In the genomic region with DNA sequence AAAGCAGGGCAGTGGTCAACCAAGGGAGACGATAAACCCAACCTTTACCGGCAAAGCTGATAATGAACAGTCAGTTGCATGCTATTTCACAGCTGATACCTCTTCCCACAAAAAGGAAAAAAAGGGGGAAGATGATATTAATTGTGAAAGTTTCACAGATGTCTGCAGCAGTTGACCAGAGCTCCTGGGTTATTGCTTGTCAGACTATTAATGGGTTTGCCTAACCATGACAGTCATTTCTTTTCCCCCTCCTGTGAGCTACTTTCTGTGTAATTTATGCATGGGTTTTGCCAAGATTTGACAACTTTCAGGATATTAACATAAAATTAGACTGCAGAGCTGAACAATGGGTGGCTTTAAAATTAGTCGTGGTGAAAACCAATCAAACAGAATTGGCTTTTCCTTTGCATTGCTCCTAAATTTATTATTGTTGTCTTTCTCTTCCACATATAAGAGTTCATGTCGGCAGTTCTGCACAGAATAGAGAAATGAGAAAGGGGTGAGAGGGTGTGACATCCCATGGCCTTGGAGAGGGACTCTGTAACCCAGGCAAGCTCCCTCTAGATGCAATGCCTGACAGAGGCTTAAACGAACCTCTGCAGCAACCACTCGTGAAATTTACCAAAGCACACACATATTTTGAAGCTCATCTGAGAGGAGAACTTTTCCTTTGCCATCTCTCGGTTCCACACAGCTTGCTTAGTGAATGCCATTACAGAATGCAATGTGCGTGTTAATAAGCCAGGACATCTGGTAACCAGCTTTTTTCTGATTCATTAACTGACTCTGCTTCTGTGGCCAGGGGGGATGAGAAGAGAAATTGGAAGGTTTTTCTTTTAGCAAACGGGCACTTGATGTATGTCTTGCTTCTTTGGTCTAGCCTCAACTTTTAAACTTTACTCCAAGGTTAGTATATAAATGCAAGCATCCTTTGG, we compare ENCODE assay signal across 10 cellular contexts.
A peak's percentile ranks its signal among the peaks of the same experiment; 100 is the strongest.
DNase-seq lines count a peak whose midpoint lies in the region; ATAC-seq and TF ChIP-seq lines count a peak whose summit lies in the region.
"Had no signal": no experiment of that assay in that cellular context is flagged by ENCODE, and none has a peak within 500 bp of the region (broad histone marks: within the 10 kb centered on the region; RNA-seq: fewer than 3 reads in every experiment).

No MANE protein-coding gene starts in this region.

- no peak for TF ChIP-seq CTCF in GM06990 (IDR thresholded peaks at IDR 0.05; ENCODE audit: insufficient read depth, low read length, poor library complexity, severe bottlenecking)
- no peak for TF ChIP-seq CTCF in osteocyte (IDR thresholded peaks at IDR 0.05)
- no peak for TF ChIP-seq CTCF in hepatocyte (IDR thresholded peaks at IDR 0.05; ENCODE audit: poor library complexity)
- TF ChIP-seq CTCF in nephron progenitor cell (IDR thresholded peaks at IDR 0.05): no peak

- H2AFZ ChIP-seq in hepatocyte: no peak overlapping the region

- no peak overlapping the region for H3K4me2 ChIP-seq in hepatocyte

- no peaks in the 10 kb centered on the region for H3K79me2 ChIP-seq in hepatocyte

- H3K4me1 ChIP-seq in hepatocyte (ENCODE audit: insufficient read depth): no peaks in the 10 kb centered on the region

- no peaks in the 10 kb centered on the region for H3K9me3 ChIP-seq in hepatocyte (ENCODE audit: low read depth)

- H4K20me1 ChIP-seq in hepatocyte (ENCODE audit: insufficient read depth, poor library complexity, severe bottlenecking): no peaks in the 10 kb centered on the region

- ATAC-seq in GM19467 (IDR thresholded peaks at IDR 0.05; ENCODE audit: unreplicated experiment): peak; percentile 71
- peak; percentile 80 for ATAC-seq in HG03103 (IDR thresholded peaks at IDR 0.05; ENCODE audit: low read depth, unreplicated experiment)
- no peak for ATAC-seq in SK-N-SH treated with all-trans-retinoic acid at 6 μM for 48 hours

- H3K4me3 Mint-ChIP-seq in osteocyte (ENCODE audit: unreplicated experiment) (no peak overlapping the region), nephron progenitor cell (no peak overlapping the region)

- H3K4me3 ChIP-seq in GM06990 (replicated peaks; ENCODE audit: low read depth, low read length) (no peak overlapping the region), hepatocyte (no peak overlapping the region)
- H3K4me3 ChIP-seq: lung had no signal

- H3K27me3 Mint-ChIP-seq in osteocyte (ENCODE audit: unreplicated experiment) (no peaks in the 10 kb centered on the region), nephron progenitor cell (ENCODE audit: low read depth, poor library complexity) (no peaks in the 10 kb centered on the region)

- peaks cover 22% of the 10 kb centered on the region for H3K4me1 Mint-ChIP-seq in osteocyte (ENCODE audit: unreplicated experiment)
- H3K4me1 Mint-ChIP-seq in nephron progenitor cell: peaks cover 37% of the 10 kb centered on the region

- no peaks in the 10 kb centered on the region for H3K27me3 ChIP-seq in GM06990 (replicated peaks; ENCODE audit: control insufficient read depth, insufficient read depth, low read length)
- H3K27me3 ChIP-seq in hepatocyte: no peaks in the 10 kb centered on the region

- no peak overlapping the region for H3K27ac ChIP-seq in hepatocyte

- H3K36me3 Mint-ChIP-seq in osteocyte (ENCODE audit: unreplicated experiment) (no peaks in the 10 kb centered on the region), nephron progenitor cell (ENCODE audit: low read depth) (no peaks in the 10 kb centered on the region)

- WGBS in hepatocyte (ENCODE audit: low lambda C conversion rate, missing lambda C conversion rate): 75% methylated on average over 9 of the region's 9 CpGs

- H3K9me3 Mint-ChIP-seq in osteocyte (ENCODE audit: unreplicated experiment): no peaks in the 10 kb centered on the region
- no peaks in the 10 kb centered on the region for H3K9me3 Mint-ChIP-seq in nephron progenitor cell

- no peak overlapping the region for H3K27ac Mint-ChIP-seq in osteocyte (ENCODE audit: unreplicated experiment)
- no peak overlapping the region for H3K27ac Mint-ChIP-seq in nephron progenitor cell

- no peaks in the 10 kb centered on the region for H3K36me3 ChIP-seq in GM06990 (ENCODE audit: control insufficient read depth, insufficient read depth, low read length)
- H3K36me3 ChIP-seq in hepatocyte (replicated peaks; ENCODE audit: insufficient read depth, low read depth): no peaks in the 10 kb centered on the region

- no peaks in the 10 kb centered on the region for H3K9me2 ChIP-seq in hepatocyte (replicated peaks; ENCODE audit: insufficient read depth)

- peak; percentile 51 for DNase-seq in GM06990 (ENCODE audit: extremely low read depth, insufficient read length)
- DNase-seq in osteocyte (ENCODE audit: extremely low spot score, unreplicated experiment): no peak
- no peak for DNase-seq in DMS79 (lab: John Stamatoyannopoulos, UW)
- DNase-seq in hepatocyte (ENCODE audit: low spot score): no peak
- DNase-seq in nephron progenitor cell: no peak
- DNase-seq: NCI-H2171 had no signal

TF ChIP-seq in SK-N-SH treated with all-trans-retinoic acid at 6 μM for 48 hours, 23 proteins besides CTCF, POLR2A, EP300 and RAD21:
- TF ChIP-seq CREB5 (CRISPR knock-in tag; IDR thresholded peaks at IDR 0.05; ENCODE audit: low read depth) (no peak), TCF4 (CRISPR knock-in tag; IDR thresholded peaks at IDR 0.05; ENCODE audit: borderline replicate concordance) (peak; percentile 65)
- TF ChIP-seq, protein P1, sequence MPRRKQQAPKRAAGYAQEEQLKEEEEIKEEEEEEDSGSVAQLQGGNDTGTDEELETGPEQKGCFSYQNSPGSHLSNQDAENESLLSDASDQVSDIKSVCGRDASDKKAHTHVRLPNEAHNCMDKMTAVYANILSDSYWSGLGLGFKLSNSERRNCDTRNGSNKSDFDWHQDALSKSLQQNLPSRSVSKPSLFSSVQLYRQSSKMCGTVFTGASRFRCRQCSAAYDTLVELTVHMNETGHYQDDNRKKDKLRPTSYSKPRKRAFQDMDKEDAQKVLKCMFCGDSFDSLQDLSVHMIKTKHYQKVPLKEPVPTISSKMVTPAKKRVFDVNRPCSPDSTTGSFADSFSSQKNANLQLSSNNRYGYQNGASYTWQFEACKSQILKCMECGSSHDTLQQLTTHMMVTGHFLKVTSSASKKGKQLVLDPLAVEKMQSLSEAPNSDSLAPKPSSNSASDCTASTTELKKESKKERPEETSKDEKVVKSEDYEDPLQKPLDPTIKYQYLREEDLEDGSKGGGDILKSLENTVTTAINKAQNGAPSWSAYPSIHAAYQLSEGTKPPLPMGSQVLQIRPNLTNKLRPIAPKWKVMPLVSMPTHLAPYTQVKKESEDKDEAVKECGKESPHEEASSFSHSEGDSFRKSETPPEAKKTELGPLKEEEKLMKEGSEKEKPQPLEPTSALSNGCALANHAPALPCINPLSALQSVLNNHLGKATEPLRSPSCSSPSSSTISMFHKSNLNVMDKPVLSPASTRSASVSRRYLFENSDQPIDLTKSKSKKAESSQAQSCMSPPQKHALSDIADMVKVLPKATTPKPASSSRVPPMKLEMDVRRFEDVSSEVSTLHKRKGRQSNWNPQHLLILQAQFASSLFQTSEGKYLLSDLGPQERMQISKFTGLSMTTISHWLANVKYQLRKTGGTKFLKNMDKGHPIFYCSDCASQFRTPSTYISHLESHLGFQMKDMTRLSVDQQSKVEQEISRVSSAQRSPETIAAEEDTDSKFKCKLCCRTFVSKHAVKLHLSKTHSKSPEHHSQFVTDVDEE (CRISPR knock-in tag; IDR thresholded peaks at IDR 0.05): no peak
